11 cellular contexts compared by ENCODE assay signal in the genomic region with DNA sequence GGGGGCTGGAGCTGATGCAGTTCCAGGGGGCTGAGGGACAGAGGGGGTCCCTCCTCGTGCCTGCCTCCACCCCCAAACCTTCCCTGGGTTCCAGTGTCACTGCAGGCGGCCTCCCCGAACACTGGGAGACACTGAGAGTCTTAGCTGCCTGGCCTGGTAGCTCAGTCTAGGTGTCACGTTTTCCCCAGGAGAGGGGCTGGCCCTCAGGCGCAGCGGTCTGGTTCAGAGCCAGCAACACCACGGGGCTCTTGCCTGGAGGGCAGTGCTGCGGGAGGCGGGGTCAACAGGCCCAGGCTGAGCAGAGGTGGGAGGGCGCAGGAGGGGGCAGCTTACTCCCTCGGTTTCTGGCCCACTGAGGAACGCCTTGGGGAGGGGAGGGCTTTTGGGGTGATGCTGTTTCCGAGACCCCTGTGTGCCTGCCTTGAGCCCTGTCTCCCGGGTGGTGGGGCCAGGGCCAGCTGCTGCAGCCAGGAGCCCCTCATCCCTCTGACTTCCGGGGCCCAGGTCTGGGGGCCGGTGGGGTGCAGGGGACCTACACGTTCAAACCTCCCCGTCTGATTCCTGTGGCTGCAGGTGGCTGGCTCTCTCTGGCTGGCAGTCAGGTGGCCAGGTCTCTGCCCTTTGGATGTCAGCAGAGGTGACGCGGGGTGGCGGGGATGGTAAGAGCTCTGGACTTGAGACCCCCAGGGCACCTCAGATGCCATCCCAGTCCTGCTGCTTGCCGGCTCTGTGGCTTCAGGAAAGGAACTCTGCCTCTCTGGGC.
DNase-seq lines count a peak whose midpoint lies in the region; ATAC-seq and TF ChIP-seq lines count a peak whose summit lies in the region.
"Had no signal": no experiment of that assay in that cellular context is flagged by ENCODE, and none has a peak within 500 bp of the region (broad histone marks: within the 10 kb centered on the region; RNA-seq: fewer than 3 reads in every experiment).

No MANE protein-coding gene starts in this region.

- CTCF ChIA-PET in activated CD8-positive, alpha-beta memory T cell treated with anti-CD3 and anti-CD28 coated beads, Interleukin-2, amount 10 ng/mL, durations not matched to agents 7 days and 5 days (lab: Charles Lee), result interaction anchor here (0.5 kb wide), 1 partner anchor 200 kb away, joined by 3 read pairs; no protein-coding TSS in a partner anchor

- H3K27ac ChIP-seq in SJCRH30, result peak overlapping the region; percentile 86
- peak overlapping the region; percentile 53 for H3K27ac ChIP-seq in left ventricle myocardium inferior (replicated peaks)
- peak overlapping the region; percentile 37 to 71 (median 41) for H3K27ac ChIP-seq in thyroid gland
- H3K27ac ChIP-seq: esophagus muscularis mucosa had no signal

- H3K4me1 Mint-ChIP-seq in activated CD8-positive, alpha-beta memory T cell treated with anti-CD3 and anti-CD28 coated beads, Interleukin-2, amount 10 ng/mL, durations not matched to agents 7 days and 5 days, result peaks cover 2% of the 10 kb centered on the region

- intact Hi-C loops in left ventricle myocardium inferior (cut with micrococcal nuclease), result no loop called here
- intact Hi-C loops in thyroid gland (cut with DNase I), result no loop called here

- no peak overlapping the region for H3K27ac Mint-ChIP-seq in activated CD8-positive, alpha-beta memory T cell treated with anti-CD3 and anti-CD28 coated beads, Interleukin-2, amount 10 ng/mL, durations not matched to agents 7 days and 5 days

- peaks cover 4% of the 10 kb centered on the region for H3K9me3 Mint-ChIP-seq in activated CD8-positive, alpha-beta memory T cell treated with anti-CD3 and anti-CD28 coated beads, Interleukin-2, amount 10 ng/mL, durations not matched to agents 7 days and 5 days (ENCODE audit: low read depth)

- DNase-seq in NCI-H2171 treated with DMSO at 0.1 percent for 48 hours (lab: John Stamatoyannopoulos, UW) (peak; percentile 83), NCI-H2171 (lab: John Stamatoyannopoulos, UW) (no peak), SJCRH30 (peak; percentile 82 to 84), left ventricle myocardium inferior (peak; percentile 58), thyroid gland (peak; percentile 94), NCI-H1048 (lab: John Stamatoyannopoulos, UW) (no peak)
- DNase-seq in activated CD8-positive, alpha-beta memory T cell treated with anti-CD3 and anti-CD28 coated beads, Interleukin-2, amount 10 ng/mL, durations not matched to agents 7 days and 5 days, result no peak
- DNase-seq: ACHN; stimulated activated CD4-positive, alpha-beta T cell treated with anti-CD3 and anti-CD28 coated beads, Interleukin-12 subunit alpha, Interleukin-12 subunit beta, amount 100 ng/mL, for 4 hours had no signal

- H3K4me3 ChIP-seq in SJCRH30 (peak overlapping the region; percentile 21), left ventricle myocardium inferior (peak overlapping the region; percentile 25), thyroid gland (replicated peaks in 1 of 3) (no peak overlapping the region)
- H3K4me3 ChIP-seq: esophagus muscularis mucosa had no signal

- no peak for TF ChIP-seq POLR2A in thyroid gland (IDR thresholded peaks at IDR 0.05)

- TF ChIP-seq CTCF in left ventricle myocardium inferior (IDR thresholded peaks at IDR 0.05; ENCODE audit: borderline replicate concordance) (no peak), thyroid gland (IDR thresholded peaks at IDR 0.05) (no peak)

- WGBS in thyroid gland, 2 donors, result 26% methylated on average over 18 of the region's 22 CpGs; no CpG with 5 or more reads in 1 of the 2 donors

- H3K9me3 ChIP-seq in SJCRH30 (replicated peaks), result no peaks in the 10 kb centered on the region
- no peaks in the 10 kb centered on the region for H3K9me3 ChIP-seq in left ventricle myocardium inferior (replicated peaks)
- no peaks in the 10 kb centered on the region for H3K9me3 ChIP-seq in thyroid gland
- H3K9me3 ChIP-seq: esophagus muscularis mucosa had no signal

- no peaks in the 10 kb centered on the region for H3K36me3 ChIP-seq in SJCRH30
- no peaks in the 10 kb centered on the region for H3K36me3 ChIP-seq in left ventricle myocardium inferior
- H3K36me3 ChIP-seq in thyroid gland, result no peaks in the 10 kb centered on the region
- H3K36me3 ChIP-seq: esophagus muscularis mucosa had no signal

- H3K4me1 ChIP-seq in SJCRH30 (peaks cover 48% of the 10 kb centered on the region), left ventricle myocardium inferior (peaks cover 35% of the 10 kb centered on the region), thyroid gland (peaks cover 34 to 52% of the 10 kb centered on the region in 2 donors)

- H3K36me3 Mint-ChIP-seq in activated CD8-positive, alpha-beta memory T cell treated with anti-CD3 and anti-CD28 coated beads, Interleukin-2, amount 10 ng/mL, durations not matched to agents 7 days and 5 days, result peaks cover 2% of the 10 kb centered on the region

- no peak overlapping the region for H3K4me3 Mint-ChIP-seq in activated CD8-positive, alpha-beta memory T cell treated with anti-CD3 and anti-CD28 coated beads, Interleukin-2, amount 10 ng/mL, durations not matched to agents 7 days and 5 days

- H3K27me3 ChIP-seq in SJCRH30 (no peaks in the 10 kb centered on the region), left ventricle myocardium inferior (ENCODE audit: low read depth) (no peaks in the 10 kb centered on the region), thyroid gland (no peaks in the 10 kb centered on the region)
- H3K27me3 ChIP-seq: esophagus muscularis mucosa had no signal

- ATAC-seq in HG03520 (IDR thresholded peaks at IDR 0.05; ENCODE audit: unreplicated experiment), result no peak
- no peak for ATAC-seq in activated CD8-positive, alpha-beta memory T cell treated with anti-CD3 and anti-CD28 coated beads, Interleukin-2, amount 10 ng/mL, durations not matched to agents 7 days and 5 days

- H3K27me3 Mint-ChIP-seq in activated CD8-positive, alpha-beta memory T cell treated with anti-CD3 and anti-CD28 coated beads, Interleukin-2, amount 10 ng/mL, durations not matched to agents 7 days and 5 days, result no peaks in the 10 kb centered on the region

Comparison
In these comparisons a context has a peak if more than half of its experiments do, and no peak if none do; other contexts are left out.
1. DNase-seq: peak in NCI-H2171 treated with DMSO at 0.1 percent for 48 hours (single experiment), SJCRH30 (2 of 2), left ventricle myocardium inferior (single experiment) and thyroid gland (2 of 2); none in NCI-H2171 (single experiment), activated CD8-positive, alpha-beta memory T cell treated with anti-CD3 and anti-CD28 coated beads, Interleukin-2, amount 10 ng/mL, durations not matched to agents 7 days and 5 days (single experiment) and NCI-H1048 (single experiment).
2. H3K4me3 ChIP-seq: peak in SJCRH30 (single experiment) and left ventricle myocardium inferior (single experiment); none in thyroid gland (0 of 3).
3. Peak in every context shown above with its lines, with median percentiles within 50 percentile points of each other: H3K27ac ChIP-seq.